Comparison of ENCODE assay signal across 9 cellular contexts in the genomic region with DNA sequence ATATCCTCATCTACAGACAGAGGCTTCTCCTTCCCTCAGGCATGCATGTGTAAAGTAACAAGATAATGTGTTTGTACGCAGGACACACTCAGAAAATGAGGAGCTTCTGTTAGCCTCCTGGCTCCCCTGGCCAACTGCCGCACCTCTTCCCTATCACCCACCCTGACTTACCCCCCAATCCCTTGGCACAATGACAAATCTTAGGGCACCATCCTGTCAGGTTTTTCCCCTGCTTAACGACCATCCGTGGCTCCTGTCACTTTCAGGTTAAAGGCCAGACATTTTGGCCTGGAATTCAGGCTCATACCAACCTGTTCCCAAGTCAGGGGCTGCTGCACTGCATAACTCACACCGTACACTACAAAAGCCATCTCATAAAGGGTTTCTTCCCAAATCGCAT. TPM values are rescaled to one million over a fixed set of nuclear protein-coding genes. Genes with fewer than 3 reads are reported as not detected.
A peak's percentile ranks its signal among the peaks of the same experiment; 100 is the strongest.
DNase-seq lines count a peak whose midpoint lies in the region; ATAC-seq, FAIRE-seq and TF ChIP-seq lines count a peak whose summit lies in the region.
"Had no signal": no experiment of that assay in that cellular context is flagged by ENCODE, and none has a peak within 500 bp of the region (broad histone marks: within the 10 kb centered on the region; RNA-seq: fewer than 3 reads in every experiment).

No MANE protein-coding gene starts in this region.

- TF ChIP-seq CTCF in DND-41 (IDR thresholded peaks at IDR 0.05; ENCODE audit: borderline replicate concordance, extremely low read depth, low read length, poor library complexity, severe bottlenecking) (no peak), OCI-LY1 (IDR thresholded peaks at IDR 0.05; ENCODE audit: low read length) (no peak), prostate gland (IDR thresholded peaks at IDR 0.05) (no peak)

- peaks cover 3% of the 10 kb centered on the region; the same call in 1 of the 2 replicates for H4K20me1 ChIP-seq in DND-41 (ENCODE audit: insufficient read depth, low read length)
- H4K20me1 ChIP-seq in OCI-LY1 (ENCODE audit: insufficient read depth, low read length): no peaks in the 10 kb centered on the region

- H3K36me3 ChIP-seq in DND-41 (ENCODE audit: insufficient read depth, low read length): peaks cover 11% of the 10 kb centered on the region; the same call in 1 of the 2 replicates
- peaks cover 3% of the 10 kb centered on the region; the same call in 1 of the 2 replicates for H3K36me3 ChIP-seq in OCI-LY1 (ENCODE audit: insufficient read depth, low read length)
- no peaks in the 10 kb centered on the region for H3K36me3 ChIP-seq in effector memory CD4-positive, alpha-beta T cell (ENCODE audit: control insufficient read depth, insufficient read depth, low read length)
- H3K36me3 ChIP-seq in prostate gland: no peaks in the 10 kb centered on the region

- no peaks in the 10 kb centered on the region for H3K27me3 ChIP-seq in DND-41 (ENCODE audit: insufficient read depth, low read length, poor library complexity)
- no peaks in the 10 kb centered on the region for H3K27me3 ChIP-seq in OCI-LY1 (ENCODE audit: insufficient read depth, low read length)
- no peaks in the 10 kb centered on the region for H3K27me3 ChIP-seq in effector memory CD4-positive, alpha-beta T cell (replicated peaks; ENCODE audit: control insufficient read depth, insufficient read depth, low read length, poor library complexity, severe bottlenecking)
- no peaks in the 10 kb centered on the region for H3K27me3 ChIP-seq in prostate gland (replicated peaks; ENCODE audit: insufficient read depth)

- H3K4me2 ChIP-seq in DND-41 (ENCODE audit: insufficient read depth, low read length): no peak overlapping the region
- peak overlapping the region; percentile 62 for H3K4me2 ChIP-seq in OCI-LY1 (ENCODE audit: low read length)

- H2AFZ ChIP-seq in DND-41 (ENCODE audit: low read depth, low read length): no peak overlapping the region
- no peak overlapping the region for H2AFZ ChIP-seq in OCI-LY1 (ENCODE audit: low read length)

- intact Hi-C loops in prostate gland (cut with DNase I): loop anchor here (10.0 kb wide), 2 partner anchors 190 to 220 kb away; partner anchors contain the start of genes ATP6V1G1 and TMEM268

- ATAC-seq in DND-41 (ENCODE audit: insufficient read depth, low read depth): no peak

- no peak overlapping the region for H3K4me3 ChIP-seq in DND-41 (ENCODE audit: low read depth in 1 of 2, low read length in 2 of 2)
- H3K4me3 ChIP-seq in OCI-LY1 (ENCODE audit: low read depth, low read length, poor library complexity, severe bottlenecking): peak overlapping the region; percentile 21
- H3K4me3 ChIP-seq in effector memory CD4-positive, alpha-beta T cell (ENCODE audit: insufficient read depth, low read depth, low read length, poor library complexity, severe bottlenecking): no peak overlapping the region
- no peak overlapping the region for H3K4me3 ChIP-seq in prostate gland

- H3K79me2 ChIP-seq in DND-41 (ENCODE audit: insufficient read depth, low read length) (peaks cover 48% of the 10 kb centered on the region), OCI-LY1 (ENCODE audit: insufficient read depth, low read length) (no peaks in the 10 kb centered on the region)

- H3K27ac ChIP-seq in DND-41 (ENCODE audit: low read length) (peak overlapping the region; percentile 31), OCI-LY1 (ENCODE audit: low read depth, low read length, poor library complexity, severe bottlenecking) (peak overlapping the region; percentile 99), prostate gland (peak overlapping the region; percentile 10 to 50)
- peak overlapping the region; percentile 24 for H3K27ac ChIP-seq in effector memory CD4-positive, alpha-beta T cell (ENCODE audit: insufficient read depth, low read length, poor library complexity, severe bottlenecking)

- H3K9ac ChIP-seq in DND-41 (ENCODE audit: low read depth, low read length) (no peak overlapping the region), OCI-LY1 (ENCODE audit: low read length) (peak overlapping the region; percentile 52; the same call in 1 of the 2 replicates)

- DNase-seq in DND-41: no peak
- DNase-seq in effector memory CD4-positive, alpha-beta T cell: no peak
- no peak for DNase-seq in prostate gland (ENCODE audit: low spot score)
- DNase-seq in SKM-1 (lab: John Stamatoyannopoulos, UW; ENCODE audit: unreplicated experiment): no peak
- DNase-seq in GM19239 (ENCODE audit: insufficient read length, low spot score): no peak
- DNase-seq in EL: no peak
- DNase-seq in NCI-H1694 treated with DMSO at 0.1 percent for 48 hours (lab: John Stamatoyannopoulos, UW): no peak
- DNase-seq: activated effector memory CD4-positive, alpha-beta T cell treated with Interleukin-2 at 50 U/mL for 16 hours had no signal

- FAIRE-seq in GM19239 (lab: Jason Lieb, UNC): no peak

- 20% methylated on average over 6 of the region's 6 CpGs for WGBS in prostate gland

- H3K4me1 ChIP-seq in DND-41 (ENCODE audit: insufficient read depth, low read length) (peaks cover 27% of the 10 kb centered on the region), OCI-LY1 (ENCODE audit: insufficient read depth, low read length, severe bottlenecking) (peaks cover 74% of the 10 kb centered on the region), prostate gland (replicated peaks) (peaks cover 17% of the 10 kb centered on the region)
- peaks cover 51% of the 10 kb centered on the region for H3K4me1 ChIP-seq in effector memory CD4-positive, alpha-beta T cell (ENCODE audit: control insufficient read depth, insufficient read depth, low read length, poor library complexity, severe bottlenecking)

- H3K9me2 ChIP-seq in OCI-LY1 (ENCODE audit: low read depth, low read length): no peaks in the 10 kb centered on the region

- no peak for TF ChIP-seq POLR2A in prostate gland (IDR thresholded peaks at IDR 0.05)

- H3K9me3 ChIP-seq in DND-41 (ENCODE audit: insufficient read depth, low read length, severe bottlenecking) (no peaks in the 10 kb centered on the region), OCI-LY1 (ENCODE audit: low read length) (no peaks in the 10 kb centered on the region), prostate gland (no peaks in the 10 kb centered on the region)
- no peaks in the 10 kb centered on the region for H3K9me3 ChIP-seq in effector memory CD4-positive, alpha-beta T cell (ENCODE audit: control insufficient read depth, low read length)

- 0 out of 2 replicates have a peak, but pooled peaks cover 14% of the 10 kb centered on the region for H3F3A ChIP-seq in OCI-LY1 (ENCODE audit: insufficient read depth, low read length)

RNA-seq across cellular contexts. Expression of gene AKNA, which starts 7.4 kb away (rescaled TPM):
- total RNA-seq in prostate gland: 10 to 100 TPM; 20.5 to 30.1 TPM

Comparison
In these comparisons a context has a peak if more than half of its experiments do, and no peak if none do; other contexts are left out.
1. H3K27ac ChIP-seq: peak in every context shown above with its lines; median percentile 99 in OCI-LY1; 31 in DND-41; 30 in prostate gland; 24 in effector memory CD4-positive, alpha-beta T cell.